24 cellular contexts compared by ENCODE assay signal in the genomic region with DNA sequence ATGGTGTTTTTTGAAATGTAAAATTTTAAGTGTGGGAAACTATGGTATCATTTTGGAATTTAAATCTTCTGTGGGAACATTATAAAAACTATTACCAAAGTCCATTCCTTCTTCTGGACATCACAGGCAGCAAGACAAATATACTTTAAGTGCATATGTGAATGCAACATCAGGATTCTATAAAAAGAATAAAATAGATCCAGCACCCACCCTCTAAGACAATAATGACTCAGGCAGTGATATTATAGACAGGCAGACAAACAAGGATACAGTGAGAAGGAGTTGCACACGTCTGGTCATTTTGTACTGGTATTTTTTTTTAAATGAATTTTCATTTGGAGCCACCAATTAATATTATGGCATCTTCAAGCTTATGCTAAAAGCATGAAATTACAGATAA.
"Had no signal": no experiment of that assay in that cellular context is flagged by ENCODE, and none has a peak within 500 bp of the region (broad histone marks: within the 10 kb centered on the region; RNA-seq: fewer than 3 reads in every experiment).

No MANE protein-coding gene starts in this region.

- H3K9me3 Mint-ChIP-seq: immature natural killer cell; stimulated activated effector memory CD8-positive, alpha-beta T cell treated with anti-CD3 and anti-CD28 coated beads, Interleukin-12 subunit alpha, Interleukin-12 subunit beta, amount 100 ng/mL, for 72 hours had no signal

- H3K4me3 ChIP-seq: esophagus muscularis mucosa, heart right ventricle, ovary, psoas muscle, thoracic aorta had no signal

- H3K27ac ChIP-seq: heart right ventricle, ovary, psoas muscle had no signal

- H3K4me1 ChIP-seq: psoas muscle had no signal

- ATAC-seq: activated CD8-positive, alpha-beta T cell treated with anti-CD3 and anti-CD28 coated beads for 36 hours; heart right ventricle; left ventricle myocardium superior; naive thymus-derived CD4-positive, alpha-beta T cell; psoas muscle; right cardiac atrium; stimulated activated effector memory CD8-positive, alpha-beta T cell treated with anti-CD3 and anti-CD28 coated beads, Interleukin-12 subunit alpha, Interleukin-12 subunit beta, amount 100 ng/mL, for 72 hours had no signal

- DNase-seq: activated CD4-positive, alpha-beta T cell treated with anti-CD3 and anti-CD28 coated beads, Interleukin-2, amount 10 ng/mL, durations not matched to agents 24 days and 14 days; activated CD4-positive, CD25-positive, alpha-beta regulatory T cell; activated CD8-positive, alpha-beta T cell treated with anti-CD3 and anti-CD28 coated beads for 36 hours; activated naive CD4-positive, alpha-beta T cell treated with anti-CD3 and anti-CD28 coated beads for 36 hours; activated T-cell treated with anti-CD3 and anti-CD28 coated beads, Interleukin-2, amount 50 U/mL, for 24 hours; anterior cingulate cortex; cerebellar nuclear complex; effector CD8-positive, alpha-beta T cell; heart right ventricle; immature natural killer cell; kidney glomerular epithelial cell; left ventricle myocardium superior; naive thymus-derived CD4-positive, alpha-beta T cell; ovary; psoas muscle; right cardiac atrium; stimulated activated CD4-positive, alpha-beta T cell treated with anti-CD3 and anti-CD28 coated beads, Interleukin-4, amount 100 ng/mL, for 24 hours; T-helper 1 cell; T1000 had no signal

- H3K27me3 ChIP-seq: esophagus muscularis mucosa, heart right ventricle, ovary had no signal

- H3K27me3 Mint-ChIP-seq: activated CD4-positive, alpha-beta T cell treated with anti-CD3 and anti-CD28 coated beads, Interleukin-2, amount 10 ng/mL, durations not matched to agents 24 days and 14 days; activated CD8-positive, alpha-beta T cell treated with anti-CD3 and anti-CD28 coated beads for 36 hours; activated T-cell treated with anti-CD3 and anti-CD28 coated beads, Interleukin-2, amount 50 U/mL, for 24 hours; dendritic cell treated with granulocyte-macrophage colony-stimulating factor and Interleukin-4, amounts not matched to agents 40 ng/mL and 50 ng/mL, for 4 days; naive thymus-derived CD4-positive, alpha-beta T cell had no signal

- H3K9me3 ChIP-seq: esophagus muscularis mucosa, ovary, psoas muscle, thoracic aorta had no signal

- H3K36me3 ChIP-seq: esophagus muscularis mucosa, heart right ventricle, ovary, thoracic aorta had no signal

- H3K27ac Mint-ChIP-seq: activated CD4-positive, alpha-beta T cell treated with anti-CD3 and anti-CD28 coated beads, Interleukin-2, amount 10 ng/mL, durations not matched to agents 24 days and 14 days; activated CD8-positive, alpha-beta T cell treated with anti-CD3 and anti-CD28 coated beads for 36 hours; activated naive CD4-positive, alpha-beta T cell treated with anti-CD3 and anti-CD28 coated beads for 36 hours; activated T-cell treated with anti-CD3 and anti-CD28 coated beads, Interleukin-2, amount 50 U/mL, for 24 hours; dendritic cell treated with granulocyte-macrophage colony-stimulating factor and Interleukin-4, amounts not matched to agents 40 ng/mL and 50 ng/mL, for 4 days; naive thymus-derived CD4-positive, alpha-beta T cell; stimulated activated effector memory CD8-positive, alpha-beta T cell treated with anti-CD3 and anti-CD28 coated beads, Interleukin-12 subunit alpha, Interleukin-12 subunit beta, amount 100 ng/mL, for 72 hours had no signal

- H3K4me3 Mint-ChIP-seq: activated CD4-positive, alpha-beta T cell treated with anti-CD3 and anti-CD28 coated beads, Interleukin-2, amount 10 ng/mL, durations not matched to agents 24 days and 14 days; activated CD8-positive, alpha-beta T cell treated with anti-CD3 and anti-CD28 coated beads for 36 hours; activated naive CD4-positive, alpha-beta T cell treated with anti-CD3 and anti-CD28 coated beads for 36 hours; activated T-cell treated with anti-CD3 and anti-CD28 coated beads, Interleukin-2, amount 50 U/mL, for 24 hours; dendritic cell treated with granulocyte-macrophage colony-stimulating factor and Interleukin-4, amounts not matched to agents 40 ng/mL and 50 ng/mL, for 4 days; immature natural killer cell; naive thymus-derived CD4-positive, alpha-beta T cell; stimulated activated effector memory CD8-positive, alpha-beta T cell treated with anti-CD3 and anti-CD28 coated beads, Interleukin-12 subunit alpha, Interleukin-12 subunit beta, amount 100 ng/mL, for 72 hours had no signal

- FAIRE-seq: bronchial epithelial cell had no signal
